1 cellular context compared by ENCODE assay signal in the genomic region with DNA sequence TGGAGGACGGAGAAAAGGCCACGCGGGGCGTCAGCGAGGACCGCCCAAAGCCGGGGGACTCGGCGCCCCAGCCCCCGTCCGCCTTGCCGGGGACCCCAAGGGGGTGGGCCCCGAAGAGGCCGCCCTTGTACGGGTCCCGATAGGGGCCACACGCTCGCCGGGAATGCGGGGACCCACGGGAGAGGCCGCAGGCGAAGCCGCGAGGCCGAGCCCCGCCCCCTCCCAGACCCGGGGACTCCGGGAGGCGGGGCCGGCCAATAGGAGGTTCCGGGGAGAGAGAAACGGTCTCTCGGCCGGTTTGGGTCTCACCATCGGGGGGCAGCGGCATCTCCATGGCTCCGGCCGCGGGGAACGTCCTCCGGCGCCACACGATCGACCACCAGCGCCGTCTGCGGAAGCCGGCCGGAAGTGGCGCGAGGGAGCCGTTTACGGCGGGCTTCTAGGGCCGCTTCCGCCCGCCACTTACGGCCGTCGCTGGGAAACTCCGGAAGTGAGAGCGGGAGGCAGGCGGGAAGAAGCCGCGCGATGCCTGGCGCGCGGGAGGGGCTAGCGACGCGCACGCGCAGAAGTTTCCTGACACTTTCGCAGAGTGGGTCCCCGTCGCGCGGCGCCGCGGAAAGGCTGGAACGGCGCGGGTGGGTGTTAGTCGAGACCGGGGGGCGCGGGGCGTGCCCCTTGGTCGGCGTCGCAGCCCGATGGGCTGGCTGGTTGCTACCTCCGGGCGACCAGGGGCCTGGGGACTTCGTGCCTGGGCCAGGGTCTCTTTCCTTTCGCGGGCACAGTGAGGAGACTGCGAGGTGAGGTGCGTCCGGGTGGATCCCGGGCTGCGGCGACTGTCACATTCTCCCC.
TF ChIP-seq lines count a peak whose summit lies in the region.

A gene with protein sequence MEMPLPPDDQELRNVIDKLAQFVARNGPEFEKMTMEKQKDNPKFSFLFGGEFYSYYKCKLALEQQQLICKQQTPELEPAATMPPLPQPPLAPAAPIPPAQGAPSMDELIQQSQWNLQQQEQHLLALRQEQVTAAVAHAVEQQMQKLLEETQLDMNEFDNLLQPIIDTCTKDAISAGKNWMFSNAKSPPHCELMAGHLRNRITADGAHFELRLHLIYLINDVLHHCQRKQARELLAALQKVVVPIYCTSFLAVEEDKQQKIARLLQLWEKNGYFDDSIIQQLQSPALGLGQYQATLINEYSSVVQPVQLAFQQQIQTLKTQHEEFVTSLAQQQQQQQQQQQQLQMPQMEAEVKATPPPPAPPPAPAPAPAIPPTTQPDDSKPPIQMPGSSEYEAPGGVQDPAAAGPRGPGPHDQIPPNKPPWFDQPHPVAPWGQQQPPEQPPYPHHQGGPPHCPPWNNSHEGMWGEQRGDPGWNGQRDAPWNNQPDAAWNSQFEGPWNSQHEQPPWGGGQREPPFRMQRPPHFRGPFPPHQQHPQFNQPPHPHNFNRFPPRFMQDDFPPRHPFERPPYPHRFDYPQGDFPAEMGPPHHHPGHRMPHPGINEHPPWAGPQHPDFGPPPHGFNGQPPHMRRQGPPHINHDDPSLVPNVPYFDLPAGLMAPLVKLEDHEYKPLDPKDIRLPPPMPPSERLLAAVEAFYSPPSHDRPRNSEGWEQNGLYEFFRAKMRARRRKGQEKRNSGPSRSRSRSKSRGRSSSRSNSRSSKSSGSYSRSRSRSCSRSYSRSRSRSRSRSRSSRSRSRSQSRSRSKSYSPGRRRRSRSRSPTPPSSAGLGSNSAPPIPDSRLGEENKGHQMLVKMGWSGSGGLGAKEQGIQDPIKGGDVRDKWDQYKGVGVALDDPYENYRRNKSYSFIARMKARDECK (minus strand): TSS at position 393 of the 849 bp plus-strand sequence. CDS start 59 bp downstream, at position 334.

TF ChIP-seq in K562, 482 proteins besides CTCF, POLR2A, EP300 and RAD21 (continued from another document):
- TF ChIP-seq JUN (IDR thresholded peaks at IDR 0.05; ENCODE audit: borderline replicate concordance, low read depth, low read length) = 0 out of 2 replicates have a peak, but pooled peaks have one; percentile 25
- no peak for TF ChIP-seq JUN (CRISPR knock-in tag; IDR thresholded peaks at IDR 0.05; ENCODE audit: borderline replicate concordance)
- peak; percentile 18; the same call in 1 of the 2 replicates for TF ChIP-seq TAF7 (tag; IDR thresholded peaks at IDR 0.05)
- TF ChIP-seq, protein P1, sequence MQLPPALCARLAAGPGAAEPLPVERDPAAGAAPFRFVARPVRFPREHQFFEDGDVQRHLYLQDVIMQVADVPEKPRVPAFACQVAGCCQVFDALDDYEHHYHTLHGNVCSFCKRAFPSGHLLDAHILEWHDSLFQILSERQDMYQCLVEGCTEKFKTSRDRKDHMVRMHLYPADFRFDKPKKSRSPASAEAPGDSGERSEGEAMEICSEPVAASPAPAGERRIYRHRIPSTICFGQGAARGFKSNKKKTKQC (CRISPR knock-in tag; IDR thresholded peaks at IDR 0.05) = peak; percentile 31
- peak; percentile 79 for TF ChIP-seq KLF1 (tag; IDR thresholded peaks at IDR 0.05)
- 0 out of 2 replicates have a peak, but pooled peaks have one; percentile 61 for TF ChIP-seq SRSF3 (IDR thresholded peaks at IDR 0.05; ENCODE audit: insufficient read depth, low read length)
- TF ChIP-seq, protein P2, sequence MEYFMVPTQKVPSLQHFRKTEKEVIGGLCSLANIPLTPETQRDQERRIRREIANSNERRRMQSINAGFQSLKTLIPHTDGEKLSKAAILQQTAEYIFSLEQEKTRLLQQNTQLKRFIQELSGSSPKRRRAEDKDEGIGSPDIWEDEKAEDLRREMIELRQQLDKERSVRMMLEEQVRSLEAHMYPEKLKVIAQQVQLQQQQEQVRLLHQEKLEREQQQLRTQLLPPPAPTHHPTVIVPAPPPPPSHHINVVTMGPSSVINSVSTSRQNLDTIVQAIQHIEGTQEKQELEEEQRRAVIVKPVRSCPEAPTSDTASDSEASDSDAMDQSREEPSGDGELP (CRISPR knock-in tag; IDR thresholded peaks at IDR 0.05; ENCODE audit: borderline replicate concordance) = peak; percentile 79
- peak; percentile 31; the same call in 1 of the 2 replicates for TF ChIP-seq NFIC (IDR thresholded peaks at IDR 0.05)
- no peak for TF ChIP-seq ZNF780A (CRISPR knock-in tag; IDR thresholded peaks at IDR 0.05)
- TF ChIP-seq POLR2H (tag; IDR thresholded peaks at IDR 0.05; ENCODE audit: low read depth) = peak; percentile 64
- TF ChIP-seq TGIF2 (CRISPR knock-in tag; IDR thresholded peaks at IDR 0.05) = 0 out of 2 replicates have a peak, but pooled peaks have one; percentile 67
- peak; percentile 74 for TF ChIP-seq PHF20 (IDR thresholded peaks at IDR 0.05; ENCODE audit: partially characterized antibody)
- TF ChIP-seq ELF1 (tag; IDR thresholded peaks at IDR 0.05) = peak; percentile 93
- peak; percentile 96 for TF ChIP-seq ETV5 (CRISPR knock-in tag; IDR thresholded peaks at IDR 0.05; ENCODE audit: low read depth)
- no peak for TF ChIP-seq RHOXF2B (CRISPR knock-in tag; conservative IDR thresholded peaks at IDR 0.05)
- TF ChIP-seq GABPB1 (CRISPR knock-in tag; IDR thresholded peaks at IDR 0.05) = peak; percentile 96
- peak; percentile 71 for TF ChIP-seq ZBTB1 (CRISPR knock-in tag; IDR thresholded peaks at IDR 0.05; ENCODE audit: borderline replicate concordance, low read depth)
- TF ChIP-seq PHTF2 (CRISPR knock-in tag; IDR thresholded peaks at IDR 0.05) = no peak
- TF ChIP-seq FIP1L1 (IDR thresholded peaks at IDR 0.05; ENCODE audit: low read depth, low read length, poor library complexity, severe bottlenecking) = peak; percentile 70
- TF ChIP-seq, protein P3, sequence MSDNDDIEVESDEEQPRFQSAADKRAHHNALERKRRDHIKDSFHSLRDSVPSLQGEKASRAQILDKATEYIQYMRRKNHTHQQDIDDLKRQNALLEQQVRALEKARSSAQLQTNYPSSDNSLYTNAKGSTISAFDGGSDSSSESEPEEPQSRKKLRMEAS (CRISPR knock-in tag; IDR thresholded peaks at IDR 0.05) = peak; percentile 50; the same call in 1 of the 2 replicates
- 0 out of 2 replicates have a peak, but pooled peaks have one; percentile 40 for TF ChIP-seq ZBTB17 (CRISPR knock-in tag; IDR thresholded peaks at IDR 0.05)
- TF ChIP-seq, protein P4, sequence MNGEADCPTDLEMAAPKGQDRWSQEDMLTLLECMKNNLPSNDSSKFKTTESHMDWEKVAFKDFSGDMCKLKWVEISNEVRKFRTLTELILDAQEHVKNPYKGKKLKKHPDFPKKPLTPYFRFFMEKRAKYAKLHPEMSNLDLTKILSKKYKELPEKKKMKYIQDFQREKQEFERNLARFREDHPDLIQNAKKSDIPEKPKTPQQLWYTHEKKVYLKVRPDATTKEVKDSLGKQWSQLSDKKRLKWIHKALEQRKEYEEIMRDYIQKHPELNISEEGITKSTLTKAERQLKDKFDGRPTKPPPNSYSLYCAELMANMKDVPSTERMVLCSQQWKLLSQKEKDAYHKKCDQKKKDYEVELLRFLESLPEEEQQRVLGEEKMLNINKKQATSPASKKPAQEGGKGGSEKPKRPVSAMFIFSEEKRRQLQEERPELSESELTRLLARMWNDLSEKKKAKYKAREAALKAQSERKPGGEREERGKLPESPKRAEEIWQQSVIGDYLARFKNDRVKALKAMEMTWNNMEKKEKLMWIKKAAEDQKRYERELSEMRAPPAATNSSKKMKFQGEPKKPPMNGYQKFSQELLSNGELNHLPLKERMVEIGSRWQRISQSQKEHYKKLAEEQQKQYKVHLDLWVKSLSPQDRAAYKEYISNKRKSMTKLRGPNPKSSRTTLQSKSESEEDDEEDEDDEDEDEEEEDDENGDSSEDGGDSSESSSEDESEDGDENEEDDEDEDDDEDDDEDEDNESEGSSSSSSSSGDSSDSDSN (IDR thresholded peaks at IDR 0.05; ENCODE audit: borderline replicate concordance in 1 of 2, low read depth in 2 of 2, low read length in 2 of 2) = 0 out of 4 replicates have a peak, but pooled peaks of 1 of the 2 experiments have one; percentile 33
- TF ChIP-seq, protein P5, sequence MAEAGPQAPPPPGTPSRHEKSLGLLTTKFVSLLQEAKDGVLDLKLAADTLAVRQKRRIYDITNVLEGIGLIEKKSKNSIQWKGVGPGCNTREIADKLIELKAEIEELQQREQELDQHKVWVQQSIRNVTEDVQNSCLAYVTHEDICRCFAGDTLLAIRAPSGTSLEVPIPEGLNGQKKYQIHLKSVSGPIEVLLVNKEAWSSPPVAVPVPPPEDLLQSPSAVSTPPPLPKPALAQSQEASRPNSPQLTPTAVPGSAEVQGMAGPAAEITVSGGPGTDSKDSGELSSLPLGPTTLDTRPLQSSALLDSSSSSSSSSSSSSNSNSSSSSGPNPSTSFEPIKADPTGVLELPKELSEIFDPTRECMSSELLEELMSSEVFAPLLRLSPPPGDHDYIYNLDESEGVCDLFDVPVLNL (CRISPR knock-in tag; IDR thresholded peaks at IDR 0.05; ENCODE audit: low read depth) = peak; percentile 11; the same call in 1 of the 2 replicates
- TF ChIP-seq, protein P6, sequence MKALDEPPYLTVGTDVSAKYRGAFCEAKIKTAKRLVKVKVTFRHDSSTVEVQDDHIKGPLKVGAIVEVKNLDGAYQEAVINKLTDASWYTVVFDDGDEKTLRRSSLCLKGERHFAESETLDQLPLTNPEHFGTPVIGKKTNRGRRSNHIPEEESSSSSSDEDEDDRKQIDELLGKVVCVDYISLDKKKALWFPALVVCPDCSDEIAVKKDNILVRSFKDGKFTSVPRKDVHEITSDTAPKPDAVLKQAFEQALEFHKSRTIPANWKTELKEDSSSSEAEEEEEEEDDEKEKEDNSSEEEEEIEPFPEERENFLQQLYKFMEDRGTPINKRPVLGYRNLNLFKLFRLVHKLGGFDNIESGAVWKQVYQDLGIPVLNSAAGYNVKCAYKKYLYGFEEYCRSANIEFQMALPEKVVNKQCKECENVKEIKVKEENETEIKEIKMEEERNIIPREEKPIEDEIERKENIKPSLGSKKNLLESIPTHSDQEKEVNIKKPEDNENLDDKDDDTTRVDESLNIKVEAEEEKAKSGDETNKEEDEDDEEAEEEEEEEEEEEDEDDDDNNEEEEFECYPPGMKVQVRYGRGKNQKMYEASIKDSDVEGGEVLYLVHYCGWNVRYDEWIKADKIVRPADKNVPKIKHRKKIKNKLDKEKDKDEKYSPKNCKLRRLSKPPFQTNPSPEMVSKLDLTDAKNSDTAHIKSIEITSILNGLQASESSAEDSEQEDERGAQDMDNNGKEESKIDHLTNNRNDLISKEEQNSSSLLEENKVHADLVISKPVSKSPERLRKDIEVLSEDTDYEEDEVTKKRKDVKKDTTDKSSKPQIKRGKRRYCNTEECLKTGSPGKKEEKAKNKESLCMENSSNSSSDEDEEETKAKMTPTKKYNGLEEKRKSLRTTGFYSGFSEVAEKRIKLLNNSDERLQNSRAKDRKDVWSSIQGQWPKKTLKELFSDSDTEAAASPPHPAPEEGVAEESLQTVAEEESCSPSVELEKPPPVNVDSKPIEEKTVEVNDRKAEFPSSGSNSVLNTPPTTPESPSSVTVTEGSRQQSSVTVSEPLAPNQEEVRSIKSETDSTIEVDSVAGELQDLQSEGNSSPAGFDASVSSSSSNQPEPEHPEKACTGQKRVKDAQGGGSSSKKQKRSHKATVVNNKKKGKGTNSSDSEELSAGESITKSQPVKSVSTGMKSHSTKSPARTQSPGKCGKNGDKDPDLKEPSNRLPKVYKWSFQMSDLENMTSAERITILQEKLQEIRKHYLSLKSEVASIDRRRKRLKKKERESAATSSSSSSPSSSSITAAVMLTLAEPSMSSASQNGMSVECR (CRISPR knock-in tag; IDR thresholded peaks at IDR 0.05) = peak; percentile 85
- TF ChIP-seq, protein P7, sequence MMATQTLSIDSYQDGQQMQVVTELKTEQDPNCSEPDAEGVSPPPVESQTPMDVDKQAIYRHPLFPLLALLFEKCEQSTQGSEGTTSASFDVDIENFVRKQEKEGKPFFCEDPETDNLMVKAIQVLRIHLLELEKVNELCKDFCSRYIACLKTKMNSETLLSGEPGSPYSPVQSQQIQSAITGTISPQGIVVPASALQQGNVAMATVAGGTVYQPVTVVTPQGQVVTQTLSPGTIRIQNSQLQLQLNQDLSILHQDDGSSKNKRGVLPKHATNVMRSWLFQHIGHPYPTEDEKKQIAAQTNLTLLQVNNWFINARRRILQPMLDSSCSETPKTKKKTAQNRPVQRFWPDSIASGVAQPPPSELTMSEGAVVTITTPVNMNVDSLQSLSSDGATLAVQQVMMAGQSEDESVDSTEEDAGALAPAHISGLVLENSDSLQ (IDR thresholded peaks at IDR 0.05) = peak; percentile 61; the same call in 1 of the 2 replicates
- TF ChIP-seq GABPB2 (CRISPR knock-in tag; conservative IDR thresholded peaks at IDR 0.05) = no peak
- TF ChIP-seq, protein P8, sequence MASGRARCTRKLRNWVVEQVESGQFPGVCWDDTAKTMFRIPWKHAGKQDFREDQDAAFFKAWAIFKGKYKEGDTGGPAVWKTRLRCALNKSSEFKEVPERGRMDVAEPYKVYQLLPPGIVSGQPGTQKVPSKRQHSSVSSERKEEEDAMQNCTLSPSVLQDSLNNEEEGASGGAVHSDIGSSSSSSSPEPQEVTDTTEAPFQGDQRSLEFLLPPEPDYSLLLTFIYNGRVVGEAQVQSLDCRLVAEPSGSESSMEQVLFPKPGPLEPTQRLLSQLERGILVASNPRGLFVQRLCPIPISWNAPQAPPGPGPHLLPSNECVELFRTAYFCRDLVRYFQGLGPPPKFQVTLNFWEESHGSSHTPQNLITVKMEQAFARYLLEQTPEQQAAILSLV (tag; IDR thresholded peaks at IDR 0.05) = no peak
